In genomic region chr3:58336135-58336882, GRCh38 we compare ENCODE assay signal across 10 cellular contexts. TPM values are rescaled to one million over a fixed set of nuclear protein-coding genes. Genes with fewer than 3 reads are reported as not detected.
DNase-seq lines count a peak whose midpoint lies in the region; ATAC-seq and TF ChIP-seq lines count a peak whose summit lies in the region.
"Had no signal": no experiment of that assay in that cellular context is flagged by ENCODE, and none has a peak within 500 bp of the region (broad histone marks: within the 10 kb centered on the region; RNA-seq: fewer than 3 reads in every experiment).

No MANE protein-coding gene starts in this region.

- H3K4me2 ChIP-seq in PC-9: 0 out of 2 replicates have a peak overlapping the region, but pooled peaks have one; percentile 7
- peak overlapping the region; percentile 35 for H3K4me2 ChIP-seq in fibroblast of lung (ENCODE audit: extremely low read depth, insufficient read depth, low read length)

- H2AFZ ChIP-seq in PC-9 (no peak overlapping the region), fibroblast of lung (ENCODE audit: low read length) (no peak overlapping the region)

- H3K27ac Mint-ChIP-seq in stimulated activated effector memory CD8-positive, alpha-beta T cell treated with anti-CD3 and anti-CD28 coated beads, Interleukin-12 subunit alpha, Interleukin-12 subunit beta, amount 100 ng/mL, for 72 hours: peak overlapping the region; percentile 95

- H3K4me1 Mint-ChIP-seq in stimulated activated effector memory CD8-positive, alpha-beta T cell treated with anti-CD3 and anti-CD28 coated beads, Interleukin-12 subunit alpha, Interleukin-12 subunit beta, amount 100 ng/mL, for 72 hours: peaks cover 42% of the 10 kb centered on the region

- intact Hi-C loops in PC-9 (cut with micrococcal nuclease; ENCODE audit: unreplicated experiment): no loop called here

- CTCF ChIA-PET in PC-9 (lab: Charles Lee): interaction anchor here (0.6 kb wide), 1 partner anchor 162 kb away, joined by 4 read pairs; no protein-coding TSS in a partner anchor

- no peaks in the 10 kb centered on the region; the same call in 1 of the 2 replicates for H3K9me2 ChIP-seq in PC-9 (ENCODE audit: insufficient read depth)

- H3K4me3 Mint-ChIP-seq in stimulated activated effector memory CD8-positive, alpha-beta T cell treated with anti-CD3 and anti-CD28 coated beads, Interleukin-12 subunit alpha, Interleukin-12 subunit beta, amount 100 ng/mL, for 72 hours: no peak overlapping the region

- H3K9me3 ChIP-seq in PC-9 (ENCODE audit: insufficient read depth, low read depth) (no peaks in the 10 kb centered on the region), fibroblast of lung (ENCODE audit: control insufficient read depth, insufficient read depth, low read depth, low read length) (no peaks in the 10 kb centered on the region), SJCRH30 (replicated peaks) (no peaks in the 10 kb centered on the region)
- H3K9me3 ChIP-seq: mucosa of descending colon had no signal

- no peak for TF ChIP-seq CTCF in PC-9 (conservative IDR thresholded peaks at IDR 0.05)
- no peak for TF ChIP-seq CTCF in fibroblast of lung (conservative IDR thresholded peaks at IDR 0.05 in 1 of 2, IDR thresholded peaks at IDR 0.05 in 1 of 2; ENCODE audit: low read depth in 1 of 2, low read length in 2 of 2)

- no peaks in the 10 kb centered on the region for H4K20me1 ChIP-seq in PC-9 (ENCODE audit: insufficient read depth)
- no peaks in the 10 kb centered on the region for H4K20me1 ChIP-seq in fibroblast of lung (ENCODE audit: control insufficient read depth, extremely low read depth, insufficient read depth, low read length)

- H3K9ac ChIP-seq in fibroblast of lung (ENCODE audit: insufficient read depth, low read length): no peak overlapping the region

- H3K79me2 ChIP-seq in PC-9 (ENCODE audit: low read depth) (0 out of 2 replicates have a peak, but pooled peaks cover 4% of the 10 kb centered on the region), fibroblast of lung (ENCODE audit: control insufficient read depth, insufficient read depth, low read length) (peaks cover 15% of the 10 kb centered on the region)

- ATAC-seq in stimulated activated effector memory CD8-positive, alpha-beta T cell treated with anti-CD3 and anti-CD28 coated beads, Interleukin-12 subunit alpha, Interleukin-12 subunit beta, amount 100 ng/mL, for 72 hours: no peak
- no peak for ATAC-seq in HG02588 (IDR thresholded peaks at IDR 0.05; ENCODE audit: unreplicated experiment)
- no peak for ATAC-seq in HG03097 (IDR thresholded peaks at IDR 0.05; ENCODE audit: low FRiP score, unreplicated experiment)
- ATAC-seq: mucosa of descending colon had no signal

- DNase-seq in GM04504 (ENCODE audit: low read depth) (peak; percentile 85), PC-9 (no peak), fibroblast of lung (ENCODE audit: low read depth in 2 of 2) (peak; percentile 78 to 84), SJCRH30 (no peak)
- DNase-seq in stimulated activated effector memory CD8-positive, alpha-beta T cell treated with anti-CD3 and anti-CD28 coated beads, Interleukin-12 subunit alpha, Interleukin-12 subunit beta, amount 100 ng/mL, for 72 hours (ENCODE audit: low spot score in 2 of 2): no peak
- DNase-seq: activated gamma-delta T cell, mucosa of descending colon, NCI-H2171 had no signal

- peaks cover 19% of the 10 kb centered on the region; the same call in 1 of the 2 replicates for H3F3A ChIP-seq in PC-9 (ENCODE audit: insufficient read depth, low read depth)

- H3K4me1 ChIP-seq in PC-9 (replicated peaks; ENCODE audit: insufficient read depth) (peaks cover 30% of the 10 kb centered on the region), fibroblast of lung (ENCODE audit: control insufficient read depth, extremely low read depth, insufficient read depth, low read length) (peaks cover 19% of the 10 kb centered on the region), SJCRH30 (no peaks in the 10 kb centered on the region)

- peaks cover 43% of the 10 kb centered on the region for H3K36me3 Mint-ChIP-seq in stimulated activated effector memory CD8-positive, alpha-beta T cell treated with anti-CD3 and anti-CD28 coated beads, Interleukin-12 subunit alpha, Interleukin-12 subunit beta, amount 100 ng/mL, for 72 hours

- no peaks in the 10 kb centered on the region for H3K9me3 Mint-ChIP-seq in stimulated activated effector memory CD8-positive, alpha-beta T cell treated with anti-CD3 and anti-CD28 coated beads, Interleukin-12 subunit alpha, Interleukin-12 subunit beta, amount 100 ng/mL, for 72 hours

- H3K36me3 ChIP-seq in PC-9 (ENCODE audit: low read depth) (no peaks in the 10 kb centered on the region), fibroblast of lung (ENCODE audit: control insufficient read depth, insufficient read depth, low read length) (no peaks in the 10 kb centered on the region), SJCRH30 (no peaks in the 10 kb centered on the region)

- H3K27ac ChIP-seq in PC-9: 0 out of 2 replicates have a peak overlapping the region, but pooled peaks have one; percentile 34
- peak overlapping the region; percentile 56 for H3K27ac ChIP-seq in fibroblast of lung (ENCODE audit: insufficient read depth, low read length)
- H3K27ac ChIP-seq in SJCRH30: no peak overlapping the region

- H3K27me3 ChIP-seq in PC-9 (ENCODE audit: insufficient read depth, low read depth): no peaks in the 10 kb centered on the region
- H3K27me3 ChIP-seq in fibroblast of lung (ENCODE audit: control insufficient read depth, insufficient read depth, low read length): no peaks in the 10 kb centered on the region
- H3K27me3 ChIP-seq in SJCRH30: no peaks in the 10 kb centered on the region

- POLR2A ChIA-PET in PC-9 (lab: Charles Lee; ENCODE audit: unreplicated experiment): no interaction called here

- BruUV-seq in PC-9 (replicated peaks; lab: Mats Ljungman, UMichigan): no TSS peak

- no peak overlapping the region for H3K4me3 ChIP-seq in PC-9
- peak overlapping the region in 1 of 4 experiments; percentile 22 for H3K4me3 ChIP-seq in fibroblast of lung (replicated peaks in 1 of 4; ENCODE audit: control extremely low read depth in 1 of 4, insufficient read depth in 1 of 4, low read depth in 3 of 4, low read length in 4 of 4)
- H3K4me3 ChIP-seq in SJCRH30: no peak overlapping the region
- H3K4me3 ChIP-seq: mucosa of descending colon had no signal

RNA-seq across cellular contexts. Expression of gene PXK, which starts 3.6 kb away (rescaled TPM):
- total RNA-seq in PC-9 (2021) (3.3 and 4.4 TPM in 2 replicates), fibroblast of lung (56.8 and 65.2 TPM in 2 replicates)
- 49.6 and 54.6 TPM in 2 replicates for polyA plus RNA-seq in fibroblast of lung
- 26.8 and 33.5 TPM in 2 replicates for polyA plus RNA-seq in fibroblast of lung (2012)
- polyA minus RNA-seq in fibroblast of lung (ENCODE audit: low replicate concordance): 15.4 and 20.1 TPM in 2 replicates
- total RNA-seq in SJCRH30 (2014; rRNA removed; shearing (Covaris generic)): 11.9 and 12.9 TPM in 2 replicates

RNA-seq across cellular contexts. Expression of gene HTD2, which starts 30.0 kb away (rescaled TPM):
- total RNA-seq in PC-9 (2021) (6.2 and 7.4 TPM in 2 replicates), fibroblast of lung (8.9 and 9.5 TPM in 2 replicates)
- polyA plus RNA-seq in fibroblast of lung: 8.6 and 10.3 TPM in 2 replicates
- 5.0 and 6.3 TPM in 2 replicates for polyA plus RNA-seq in fibroblast of lung (2012)
- 1.1 TPM in 2 replicates for polyA minus RNA-seq in fibroblast of lung (ENCODE audit: low replicate concordance)
- total RNA-seq in SJCRH30 (2014; rRNA removed; shearing (Covaris generic)): 8.8 TPM in 2 replicates

RNA-seq across cellular contexts. Expression of gene RPP14, which starts 30.3 kb away (rescaled TPM):
- total RNA-seq in PC-9 (2021) (13.2 and 13.8 TPM in 2 replicates), fibroblast of lung (10.6 and 11.0 TPM in 2 replicates)
- 16.9 and 17.1 TPM in 2 replicates for polyA plus RNA-seq in fibroblast of lung
- polyA plus RNA-seq in fibroblast of lung (2012): 9.5 and 10.1 TPM in 2 replicates
- polyA minus RNA-seq in fibroblast of lung (ENCODE audit: low replicate concordance): 0.43 and 10.3 TPM in 2 replicates
- 15.1 and 15.2 TPM in 2 replicates for total RNA-seq in SJCRH30 (2014; rRNA removed; shearing (Covaris generic))

Comparison
In these comparisons a context has a peak if more than half of its experiments do, and no peak if none do; other contexts are left out.
1. DNase-seq: peak in GM04504 (single experiment) and fibroblast of lung (2 of 2); none in PC-9 (0 of 2), stimulated activated effector memory CD8-positive, alpha-beta T cell treated with anti-CD3 and anti-CD28 coated beads, Interleukin-12 subunit alpha, Interleukin-12 subunit beta, amount 100 ng/mL, for 72 hours (0 of 2) and SJCRH30 (0 of 2).